8 cellular contexts compared by ENCODE assay signal in the genomic region with DNA sequence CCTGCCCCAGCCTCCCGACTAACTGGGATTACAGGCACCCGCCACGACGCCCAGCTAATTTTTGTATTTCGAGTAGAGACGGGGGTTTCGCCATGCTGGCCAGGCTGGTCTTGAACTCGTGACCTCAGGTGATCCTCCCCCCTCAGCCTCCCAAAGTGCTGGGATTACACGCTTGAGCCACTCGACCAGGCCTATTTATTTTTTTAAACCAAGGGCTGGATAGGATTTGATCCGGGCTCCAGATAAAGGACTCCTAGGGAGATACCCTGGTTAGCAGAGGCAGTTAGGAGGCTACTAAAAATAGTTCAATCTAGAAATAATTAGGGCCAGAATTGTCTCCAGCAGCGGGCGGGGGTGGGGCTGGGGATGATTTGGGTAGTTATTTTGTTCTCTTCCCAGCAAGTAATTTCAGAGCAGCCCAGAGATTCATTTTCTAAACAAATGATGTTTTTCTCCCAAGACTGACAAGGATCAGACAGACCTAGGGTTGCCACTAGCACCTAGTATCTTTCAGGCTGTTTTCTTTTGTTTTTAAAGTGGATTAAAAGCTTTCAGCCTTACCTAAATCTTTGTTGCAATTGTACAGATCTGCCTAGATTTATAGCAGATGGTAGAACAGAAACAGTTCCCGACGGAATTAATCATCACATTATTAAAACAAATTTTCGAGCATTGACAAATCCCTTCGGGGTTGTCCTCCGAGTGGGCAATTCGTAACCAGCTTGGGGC. TPM values are rescaled to one million over a fixed set of nuclear protein-coding genes. Genes with fewer than 3 reads are reported as not detected.
DNase-seq lines count a peak whose midpoint lies in the region; ATAC-seq, FAIRE-seq and TF ChIP-seq lines count a peak whose summit lies in the region.

No MANE protein-coding gene starts in this region.

- POLR2A ChIA-PET in activated CD4-positive, alpha-beta T cell treated with anti-CD3 and anti-CD28 coated beads for 36 hours (lab: Charles Lee) = no interaction called here
- POLR2A ChIA-PET in T-cell (lab: Charles Lee) = interaction anchor here (0.5 to 1.3 kb wide), 4 partner anchors 9 to 1617 kb away, joined by 3 to 7 read pairs (median 4); partner anchors contain the start of gene GPAM (in 1 of the 2)

- H3K36me3 Mint-ChIP-seq in activated CD4-positive, alpha-beta T cell treated with anti-CD3 and anti-CD28 coated beads for 36 hours (ENCODE audit: low read depth) = peaks cover 13% of the 10 kb centered on the region
- peaks cover 9% of the 10 kb centered on the region for H3K36me3 Mint-ChIP-seq in T-cell
- H3K36me3 Mint-ChIP-seq in glutamatergic neuron (ENCODE audit: unreplicated experiment) = no peaks in the 10 kb centered on the region

- no peak for ATAC-seq in activated CD4-positive, alpha-beta T cell treated with anti-CD3 and anti-CD28 coated beads for 36 hours
- ATAC-seq in T-cell (replicated peaks in 1 of 4) (no peak), HG02759 (IDR thresholded peaks at IDR 0.05; ENCODE audit: unreplicated experiment) (no peak)

- H3K27ac Mint-ChIP-seq in activated CD4-positive, alpha-beta T cell treated with anti-CD3 and anti-CD28 coated beads for 36 hours = peak overlapping the region; percentile 99
- H3K27ac Mint-ChIP-seq in T-cell (peak overlapping the region; percentile 97 to 98), glutamatergic neuron (ENCODE audit: unreplicated experiment) (peak overlapping the region; percentile 99)

- CTCF ChIA-PET in activated CD4-positive, alpha-beta T cell treated with anti-CD3 and anti-CD28 coated beads for 36 hours (lab: Charles Lee) = interaction anchor here (0.6 to 1.5 kb wide), 9 partner anchors 11 to 259 kb away, joined by 3 to 5 read pairs (median 3); no protein-coding TSS in a partner anchor
- CTCF ChIA-PET in T-cell (lab: Charles Lee) = interaction anchor here (0.5 to 1.5 kb wide), 6 partner anchors 9 to 281 kb away, joined by 3 to 7 read pairs (median 4); partner anchors contain the start of gene SMNDC1 (in 1 of the 2)

- intact Hi-C loops in activated CD4-positive, alpha-beta T cell treated with anti-CD3 and anti-CD28 coated beads for 36 hours (cut with DNase I, micrococcal nuclease) = loop anchor here (1.0 to 5.0 kb wide), 14 partner anchors 62 to 644 kb away; partner anchors contain the start of genes ADD3 (in 1 of the 2), BBIP1 (in 1 of the 2), DUSP5 (in 1 of the 2) and SHOC2 (in 1 of the 2)
- intact Hi-C loops in spleen (cut with DNase I; ENCODE audit: low total_unique reads) = no loop called here

- 53 to 60% (median 59%) methylated on average over 19 of the region's 19 CpGs for WGBS in spleen, 5 donors

- TF ChIP-seq CTCF in glutamatergic neuron (IDR thresholded peaks at IDR 0.05; ENCODE audit: partially characterized antibody, unreplicated experiment) (no peak), spleen (IDR thresholded peaks at IDR 0.05 in 8 of 11, conservative IDR thresholded peaks at IDR 0.05 in 3 of 11) (no peak)

- peaks cover 0 to 13% (median 3%) of the 10 kb centered on the region in 6 donors for H3K36me3 ChIP-seq in spleen

- FAIRE-seq in urothelium cell line (lab: Jason Lieb, UNC) = no peak

- peaks cover 13% of the 10 kb centered on the region for H3K27me3 Mint-ChIP-seq in activated CD4-positive, alpha-beta T cell treated with anti-CD3 and anti-CD28 coated beads for 36 hours
- peaks cover 5 to 17% of the 10 kb centered on the region in 2 donors for H3K27me3 Mint-ChIP-seq in T-cell
- no peaks in the 10 kb centered on the region for H3K27me3 Mint-ChIP-seq in glutamatergic neuron (ENCODE audit: unreplicated experiment)

- peaks cover 27 to 46% (median 44%) of the 10 kb centered on the region in 6 donors for H3K4me1 ChIP-seq in spleen

- DNase-seq in activated CD4-positive, alpha-beta T cell treated with anti-CD3 and anti-CD28 coated beads for 36 hours = peak; percentile 15
- no peak for DNase-seq in activated CD4-positive, alpha-beta T cell treated with anti-CD3 and anti-CD28 coated beads, Interleukin-2, amount 50 U/mL, for 4 hours
- DNase-seq in T-cell (no peak), glutamatergic neuron (no peak), spleen (peak; percentile 73), urothelium cell line (ENCODE audit: low spot score) (no peak)
- no peak for DNase-seq in stimulated activated CD4-positive, alpha-beta T cell treated with anti-CD3 and anti-CD28 coated beads, Interleukin-2, amount 100 ng/mL, for 48 hours

- H3K4me3 Mint-ChIP-seq in activated CD4-positive, alpha-beta T cell treated with anti-CD3 and anti-CD28 coated beads for 36 hours = peak overlapping the region; percentile 93
- H3K4me3 Mint-ChIP-seq in T-cell = peak overlapping the region; percentile 94 to 96 (median 95)
- peak overlapping the region; percentile 89 for H3K4me3 Mint-ChIP-seq in glutamatergic neuron (ENCODE audit: unreplicated experiment)

- H3K27ac ChIP-seq in spleen = peak overlapping the region; percentile 87 to 97 (median 93)

- H3K9me3 ChIP-seq in spleen = no peaks in the 10 kb centered on the region

- H3K9me3 Mint-ChIP-seq in activated CD4-positive, alpha-beta T cell treated with anti-CD3 and anti-CD28 coated beads for 36 hours (ENCODE audit: low read depth) = no peaks in the 10 kb centered on the region
- H3K9me3 Mint-ChIP-seq in T-cell (no peaks in the 10 kb centered on the region), glutamatergic neuron (ENCODE audit: unreplicated experiment) (peaks cover 16% of the 10 kb centered on the region)

- peaks cover 29% of the 10 kb centered on the region for H3K4me1 Mint-ChIP-seq in activated CD4-positive, alpha-beta T cell treated with anti-CD3 and anti-CD28 coated beads for 36 hours
- H3K4me1 Mint-ChIP-seq in T-cell = peaks cover 27 to 40% (median 39%) of the 10 kb centered on the region in 3 donors
- peaks cover 16% of the 10 kb centered on the region for H3K4me1 Mint-ChIP-seq in glutamatergic neuron (ENCODE audit: low read depth, unreplicated experiment)

- peak overlapping the region; percentile 85 to 99 (median 96) for H3K4me3 ChIP-seq in spleen

- TF ChIP-seq POLR2A in spleen (IDR thresholded peaks at IDR 0.05) = no peak

- H3K27me3 ChIP-seq in spleen (replicated peaks in 1 of 7) = peaks cover 0 to 7% (median 0%) of the 10 kb centered on the region in 7 donors

RNA-seq across cellular contexts. Expression of gene SMC3, which starts 0.9 kb away (rescaled TPM):
- total RNA-seq in activated CD4-positive, alpha-beta T cell treated with anti-CD3 and anti-CD28 coated beads for 36 hours = 10 to 100 TPM; 76.8 to 83.5 TPM
- total RNA-seq in T-cell (10 to 100 TPM; 37.1 to 42.0 (median 39.2) TPM), glutamatergic neuron (ENCODE audit: unreplicated experiment) (53.6 TPM), spleen (10 to 100 TPM; 32.4 to 41.2 (median 35.0) TPM)
- 10 to 100 TPM; 10.4 to 16.7 (median 13.9) TPM for polyA plus RNA-seq in spleen

Comparison
In these comparisons a context has a peak if more than half of its experiments do, and no peak if none do; other contexts are left out.
1. DNase-seq: peak in activated CD4-positive, alpha-beta T cell treated with anti-CD3 and anti-CD28 coated beads for 36 hours (single experiment) and spleen (single experiment); none in activated CD4-positive, alpha-beta T cell treated with anti-CD3 and anti-CD28 coated beads, Interleukin-2, amount 50 U/mL, for 4 hours (0 of 2), T-cell (0 of 34), glutamatergic neuron (single experiment), urothelium cell line (single experiment) and stimulated activated CD4-positive, alpha-beta T cell treated with anti-CD3 and anti-CD28 coated beads, Interleukin-2, amount 100 ng/mL, for 48 hours (0 of 2).
2. Peak in every context shown above with its lines, with median percentiles within 50 percentile points of each other: H3K27ac Mint-ChIP-seq and H3K4me3 Mint-ChIP-seq.